In the genomic region with DNA sequence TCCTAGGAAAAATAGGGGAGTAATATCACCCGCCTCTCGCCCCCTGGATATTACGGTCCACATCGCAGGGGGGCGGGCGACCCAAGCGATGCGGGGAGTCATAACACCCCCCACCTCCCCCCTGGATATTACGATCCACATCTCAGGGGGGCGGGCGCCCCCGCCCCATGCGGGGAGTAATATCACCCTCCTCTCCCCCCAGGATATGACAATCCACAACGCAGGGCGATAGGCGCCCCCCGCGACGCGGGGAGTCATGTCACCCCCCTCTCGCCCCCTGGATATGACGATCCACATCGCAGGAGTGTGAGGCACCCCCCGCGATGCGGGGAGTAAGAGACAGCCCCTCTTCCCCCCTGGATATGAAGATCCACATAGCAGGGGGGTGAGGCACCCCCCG, we compare ENCODE assay signal across 19 cellular contexts.
"Had no signal": no experiment of that assay in that cellular context is flagged by ENCODE, and none has a peak within 500 bp of the region (broad histone marks: within the 10 kb centered on the region; RNA-seq: fewer than 3 reads in every experiment).

No MANE protein-coding gene starts in this region.

- H3K36me3 ChIP-seq: neural progenitor cell, sigmoid colon, tibial artery had no signal

- H3K27ac ChIP-seq: neural progenitor cell, parathyroid adenoma, sigmoid colon, testis, tibial artery had no signal

- H3K4me1 Mint-ChIP-seq: immature natural killer cell, memory B cell, nephron, neural progenitor cell had no signal

- H3K4me3 Mint-ChIP-seq: effector memory CD8-positive, alpha-beta T cell; immature natural killer cell; memory B cell; nephron; neural progenitor cell; type B pancreatic cell had no signal

- H3K9me3 ChIP-seq: sigmoid colon, testis had no signal

- H3K27me3 Mint-ChIP-seq: effector memory CD8-positive, alpha-beta T cell; memory B cell; progenitor cell of endocrine pancreas; type B pancreatic cell had no signal

- H3K4me3 ChIP-seq: lung, neural progenitor cell, sigmoid colon, tibial artery had no signal

- H3K4me1 ChIP-seq: neural progenitor cell, parathyroid adenoma, sigmoid colon, testis, tibial artery had no signal

- H3K27ac Mint-ChIP-seq: effector memory CD8-positive, alpha-beta T cell; immature natural killer cell; memory B cell; nephron; neural progenitor cell; progenitor cell of endocrine pancreas; type B pancreatic cell had no signal

- DNase-seq: cortex of kidney; effector memory CD8-positive, alpha-beta T cell; hypothalamus; immature natural killer cell; islet precursor cell; left ventricle myocardium superior; sigmoid colon; stimulated activated CD4-positive, alpha-beta T cell treated with anti-CD3 and anti-CD28 coated beads, Interleukin-4, amount 100 ng/mL, for 4 hours; stimulated activated naive CD4-positive, alpha-beta T cell; substantia nigra; testis; tibial artery had no signal

- H3K27me3 ChIP-seq: neural progenitor cell, sigmoid colon, testis, tibial artery had no signal

- H3K36me3 Mint-ChIP-seq: memory B cell, neural progenitor cell, type B pancreatic cell had no signal

- ATAC-seq: effector memory CD8-positive, alpha-beta T cell; left ventricle myocardium superior had no signal
